Comparison of ENCODE assay signal across 8 cellular contexts in genomic region chr15:67884514-67885225, GRCh38. TPM values are rescaled to one million over a fixed set of nuclear protein-coding genes. Genes with fewer than 3 reads are reported as not detected.
DNase-seq lines count a peak whose midpoint lies in the region; ATAC-seq and TF ChIP-seq lines count a peak whose summit lies in the region.

No MANE protein-coding gene starts in this region.

- 4 to 16% methylated on average over 3 to 6 of the region's 48 CpGs for WGBS in gastroesophageal sphincter (ENCODE audit: low coverage in 1 of 2), 2 donors

- TF ChIP-seq CTCF in AG04450 (IDR thresholded peaks at IDR 0.05; ENCODE audit: low read depth, low read length) (no peak), HEK293 (tag by site-specific recombination; IDR thresholded peaks at IDR 0.05) (no peak), RWPE2 (IDR thresholded peaks at IDR 0.05; ENCODE audit: poor library complexity, severe bottlenecking) (no peak), gastroesophageal sphincter (IDR thresholded peaks at IDR 0.05) (no peak)

- H3K4me1 ChIP-seq in HEK293 (ENCODE audit: control insufficient read depth, insufficient read depth, low read length) (peaks cover 12% of the 10 kb centered on the region; the same call in 1 of the 2 replicates), RWPE2 (ENCODE audit: insufficient read depth, poor library complexity, severe bottlenecking) (peaks cover 16% of the 10 kb centered on the region), gastroesophageal sphincter (peaks cover 0 to 44% (median 2%) of the 10 kb centered on the region in 3 donors), neuron (ENCODE audit: insufficient read depth, low read length) (peaks cover 9% of the 10 kb centered on the region)

- H2AFZ ChIP-seq in neuron (ENCODE audit: low read depth, low read length) = peak overlapping the region; percentile 91

- POLR2A ChIA-PET in AG04450 (lab: Yijun Ruan, JAX) (no interaction called here), HEK293 (lab: Yijun Ruan, JAX) (interaction anchor here (1.7 kb wide), 1 partner anchor 170 kb away, joined by 7 read pairs; the partner anchor contains the start of gene PIAS1)

- H3K9me3 ChIP-seq in AG04450 (ENCODE audit: control insufficient read depth, insufficient read depth, low read length) (no peaks in the 10 kb centered on the region; the same call in 1 of the 2 replicates), HEK293 (ENCODE audit: control insufficient read depth, insufficient read depth, low read depth, low read length) (no peaks in the 10 kb centered on the region), RWPE2 (ENCODE audit: severe bottlenecking) (no peaks in the 10 kb centered on the region), gastroesophageal sphincter (no peaks in the 10 kb centered on the region), neuron (ENCODE audit: low read length) (no peaks in the 10 kb centered on the region)

- TF ChIP-seq POLR2A in gastroesophageal sphincter (IDR thresholded peaks at IDR 0.05) = peak in 1 of 2 donors; percentile 20

- CTCF ChIA-PET in AG04450 (lab: Charles Lee) (interaction anchor here (0.7 kb wide), 1 partner anchor 11 kb away, joined by 3 read pairs; no protein-coding TSS in a partner anchor), HEK293 (lab: Yijun Ruan, JAX) (interaction anchor here (1.4 kb wide), 1 partner anchor 21 kb away, joined by 3 read pairs; no protein-coding TSS in a partner anchor)

- H3K27ac ChIP-seq in AG04450 (ENCODE audit: low read depth, low read length) = peak overlapping the region; percentile 61
- peak overlapping the region; percentile 60; the same call in 1 of the 2 replicates for H3K27ac ChIP-seq in HEK293 (ENCODE audit: extremely low read depth, low read depth, low read length)
- peak overlapping the region; percentile 66 for H3K27ac ChIP-seq in RWPE2 (ENCODE audit: poor library complexity, severe bottlenecking)
- H3K27ac ChIP-seq in gastroesophageal sphincter = peak overlapping the region; percentile 60 to 90 (median 88)

- H3K36me3 ChIP-seq in HEK293 (ENCODE audit: control insufficient read depth in 2 of 2, insufficient read depth in 1 of 2, low read length in 2 of 2) (no peaks in the 10 kb centered on the region), RWPE2 (ENCODE audit: low read depth) (no peaks in the 10 kb centered on the region), gastroesophageal sphincter (no peaks in the 10 kb centered on the region), neuron (ENCODE audit: insufficient read depth, low read length) (no peaks in the 10 kb centered on the region)

- TF ChIP-seq EP300 in gastroesophageal sphincter (IDR thresholded peaks at IDR 0.05) = no peak

- H3K4me3 ChIP-seq in AG04450 (ENCODE audit: low read depth, low read length) (peak overlapping the region; percentile 59), HEK293 (ENCODE audit: low read depth, low read length) (peak overlapping the region; percentile 49), RWPE2 (ENCODE audit: severe bottlenecking) (peak overlapping the region; percentile 20), gastroesophageal sphincter (peak overlapping the region; percentile 38 to 61), neuron (ENCODE audit: low read length) (peak overlapping the region; percentile 40)

- ATAC-seq in RWPE2 (ENCODE audit: low read depth) (peak; percentile 92), gastroesophageal sphincter (peak; percentile 92), HG03571 (IDR thresholded peaks at IDR 0.05; ENCODE audit: unreplicated experiment) (no peak)

- H3K27me3 ChIP-seq in AG04450 (ENCODE audit: control insufficient read depth, insufficient read depth, low read length) (peaks cover 4% of the 10 kb centered on the region), RWPE2 (ENCODE audit: insufficient read depth, poor library complexity, severe bottlenecking) (no peaks in the 10 kb centered on the region), gastroesophageal sphincter (no peaks in the 10 kb centered on the region), neuron (ENCODE audit: insufficient read depth, low read length) (no peaks in the 10 kb centered on the region)

- DNase-seq in AG04450 (ENCODE audit: low read depth, low spot score) (no peak), RWPE2 (ENCODE audit: low spot score) (peak; percentile 91), stromal cell of bone marrow (ENCODE audit: low read depth) (peak; percentile 6)
- DNase-seq in activated naive CD4-positive, alpha-beta T cell (lab: John Stamatoyannopoulos, UW) = peak in 3 of 4 experiments; percentile 13 to 49 (median 16)

TF ChIP-seq in HEK293, 187 proteins besides CTCF, POLR2A, EP300 and RAD21 (continues in another document):
- TF ChIP-seq SP2 (tag by site-specific recombination; IDR thresholded peaks at IDR 0.05) (peak; percentile 49), MZF1 (tag by site-specific recombination; IDR thresholded peaks at IDR 0.05; ENCODE audit: borderline replicate concordance) (0 out of 2 replicates have a peak, but pooled peaks have one; percentile 58), ZNF792 (tag by site-specific recombination; IDR thresholded peaks at IDR 0.05) (0 out of 2 replicates have a peak, but pooled peaks have one; percentile 32), ZNF341 (tag by site-specific recombination; IDR thresholded peaks at IDR 0.05; ENCODE audit: low read depth) (no peak), ZNF843 (tag by site-specific recombination; IDR thresholded peaks at IDR 0.05) (0 out of 2 replicates have a peak, but pooled peaks have one; percentile 17), IKZF3 (tag by site-specific recombination; IDR thresholded peaks at IDR 0.05) (peak; percentile 89), ZSCAN30 (tag by site-specific recombination; IDR thresholded peaks at IDR 0.05) (peak; percentile 72; the same call in 1 of the 2 replicates), YY1 (tag by site-specific recombination; IDR thresholded peaks at IDR 0.05) (0 out of 2 replicates have a peak, but pooled peaks have one; percentile 44), ZSCAN16 (tag by site-specific recombination; IDR thresholded peaks at IDR 0.05) (no peak), ZNF629 (tag by site-specific recombination; IDR thresholded peaks at IDR 0.05) (peak; percentile 28; the same call in 1 of the 2 replicates), ZNF133 (tag by site-specific recombination; IDR thresholded peaks at IDR 0.05) (no peak), KLF10 (tag by site-specific recombination; IDR thresholded peaks at IDR 0.05) (peak; percentile 92), FEZF1 (tag by site-specific recombination; IDR thresholded peaks at IDR 0.05) (peak; percentile 26; the same call in 1 of the 2 replicates), KLF1 (tag by site-specific recombination; IDR thresholded peaks at IDR 0.05) (peak; percentile 84), KLF9 (tag by site-specific recombination; IDR thresholded peaks at IDR 0.05; ENCODE audit: low read depth) (peak; percentile 50; the same call in 1 of the 2 replicates), ZNF768 (tag by site-specific recombination; IDR thresholded peaks at IDR 0.05) (0 out of 2 replicates have a peak, but pooled peaks have one; percentile 1), KLF7 (tag by site-specific recombination; IDR thresholded peaks at IDR 0.05; ENCODE audit: borderline replicate concordance) (peak; percentile 79)
- TF ChIP-seq, protein P1, sequence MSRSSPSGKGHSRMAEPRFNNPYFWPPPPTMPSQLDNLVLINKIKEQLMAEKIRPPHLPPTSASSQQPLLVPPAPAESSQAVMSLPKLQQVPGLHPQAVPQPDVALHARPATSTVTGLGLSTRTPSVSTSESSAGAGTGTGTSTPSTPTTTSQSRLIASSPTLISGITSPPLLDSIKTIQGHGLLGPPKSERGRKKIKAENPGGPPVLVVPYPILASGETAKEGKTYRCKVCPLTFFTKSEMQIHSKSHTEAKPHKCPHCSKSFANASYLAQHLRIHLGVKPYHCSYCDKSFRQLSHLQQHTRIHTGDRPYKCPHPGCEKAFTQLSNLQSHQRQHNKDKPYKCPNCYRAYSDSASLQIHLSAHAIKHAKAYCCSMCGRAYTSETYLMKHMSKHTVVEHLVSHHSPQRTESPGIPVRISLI (tag by site-specific recombination; IDR thresholded peaks at IDR 0.05) = no peak

RNA-seq across cellular contexts. Expression of gene RNU6-1, which starts 44.8 kb away (rescaled TPM):
- polyA plus RNA-seq in AG04450 (2011; rRNA removed) = not detected in 2 replicates
- polyA minus RNA-seq in AG04450 (2011; rRNA and poly(A)+ RNA removed) = under 0.01 TPM in 1 of 2 replicates, not detected in the other
- not detected for total RNA-seq in gastroesophageal sphincter

RNA-seq across cellular contexts. Expression of gene SKOR1, which starts 59.4 kb away (rescaled TPM):
- 0.02 TPM in 2 replicates for polyA plus RNA-seq in AG04450 (2011; rRNA removed)
- polyA minus RNA-seq in AG04450 (2011; rRNA and poly(A)+ RNA removed) = not detected in 2 replicates
- total RNA-seq in gastroesophageal sphincter = 1 to 10 TPM in 2 of 4 donors, under 1 TPM in 2; 0.46 to 2.2 (median 0.87) TPM
